In the genomic region with DNA sequence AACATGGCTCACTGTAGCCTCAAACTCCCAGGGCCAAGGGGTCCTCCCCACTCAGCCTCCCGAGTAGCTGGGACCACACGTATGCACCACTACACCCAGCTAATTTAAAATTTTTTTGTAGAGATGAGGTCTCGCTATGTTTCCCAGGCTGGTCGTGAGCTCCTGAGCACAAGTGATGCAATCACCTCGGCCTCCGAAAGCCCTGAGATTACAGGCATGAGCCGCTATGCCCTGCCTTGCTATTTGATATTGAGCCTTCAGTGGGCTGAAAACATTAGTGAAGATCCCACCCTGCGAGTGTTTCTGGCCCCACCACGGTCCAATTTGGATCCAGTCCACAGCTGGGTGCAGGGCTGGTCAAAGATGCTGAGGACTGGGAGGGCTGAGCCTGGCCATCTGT, we compare ENCODE assay signal across 22 cellular contexts.
"Had no signal": no experiment of that assay in that cellular context is flagged by ENCODE, and none has a peak within 500 bp of the region (broad histone marks: within the 10 kb centered on the region; RNA-seq: fewer than 3 reads in every experiment).

No MANE protein-coding gene starts in this region.

- H3K9me3 Mint-ChIP-seq: effector memory CD8-positive, alpha-beta T cell; memory B cell; natural killer cell; stimulated activated effector memory CD8-positive, alpha-beta T cell treated with anti-CD3 and anti-CD28 coated beads, Interleukin-12 subunit alpha, Interleukin-12 subunit beta, amount 100 ng/mL, for 72 hours; type B pancreatic cell had no signal

- H3K36me3 ChIP-seq: esophagus squamous epithelium, neutrophil, pancreas, right atrium auricular region, tibial artery had no signal

- H3K4me3 ChIP-seq: esophagus squamous epithelium, lung, pancreas, right atrium auricular region, smooth muscle cell, testis, tibial artery had no signal

- DNase-seq: cortex of kidney; effector memory CD8-positive, alpha-beta T cell; erythroblast; esophagus squamous epithelium; foreskin melanocyte; left ventricle myocardium superior; natural killer cell; pancreas; stimulated activated CD4-positive, alpha-beta T cell treated with anti-CD3 and anti-CD28 coated beads, Interleukin-2, amount 100 ng/mL, for 24 hours; stimulated activated CD4-positive, alpha-beta T cell treated with anti-CD3 and anti-CD28 coated beads, Interleukin-4, amount 100 ng/mL, for 24 hours; stimulated activated naive CD8-positive, alpha-beta T cell treated with anti-CD3 and anti-CD28 coated beads, Interleukin-15, Interleukin-2, amounts not matched to agents 100 U/mL and 50 U/mL, for 24 hours; substantia nigra; testis; tibial artery had no signal

- H3K27ac Mint-ChIP-seq: memory B cell; natural killer cell; progenitor cell of endocrine pancreas; stimulated activated effector memory CD8-positive, alpha-beta T cell treated with anti-CD3 and anti-CD28 coated beads, Interleukin-12 subunit alpha, Interleukin-12 subunit beta, amount 100 ng/mL, for 72 hours; type B pancreatic cell had no signal

- H3K4me1 ChIP-seq: pancreas, testis, tibial artery had no signal

- H3K4me2 ChIP-seq: smooth muscle cell had no signal

- H3K27me3 ChIP-seq: pancreas, right atrium auricular region, testis, tibial artery had no signal

- H3K36me3 Mint-ChIP-seq: memory B cell; natural killer cell; stimulated activated effector memory CD8-positive, alpha-beta T cell treated with anti-CD3 and anti-CD28 coated beads, Interleukin-12 subunit alpha, Interleukin-12 subunit beta, amount 100 ng/mL, for 72 hours; type B pancreatic cell had no signal

- H3K4me3 Mint-ChIP-seq: effector memory CD8-positive, alpha-beta T cell; memory B cell; natural killer cell; stimulated activated effector memory CD8-positive, alpha-beta T cell treated with anti-CD3 and anti-CD28 coated beads, Interleukin-12 subunit alpha, Interleukin-12 subunit beta, amount 100 ng/mL, for 72 hours; type B pancreatic cell had no signal

- H3K9me3 ChIP-seq: esophagus squamous epithelium, neutrophil, pancreas, right atrium auricular region, testis, tibial artery had no signal

- H3K27ac ChIP-seq: esophagus squamous epithelium, neutrophil, pancreas, right atrium auricular region, testis, tibial artery had no signal
